In genomic region chr18:47883771-47884413, GRCh38 we compare ENCODE assay signal across 9 cellular contexts. TPM values are rescaled to one million over a fixed set of nuclear protein-coding genes. Genes with fewer than 3 reads are reported as not detected.
DNase-seq lines count a peak whose midpoint lies in the region; ATAC-seq, FAIRE-seq and TF ChIP-seq lines count a peak whose summit lies in the region.
"Had no signal": no experiment of that assay in that cellular context is flagged by ENCODE, and none has a peak within 500 bp of the region (broad histone marks: within the 10 kb centered on the region; RNA-seq: fewer than 3 reads in every experiment).

No MANE protein-coding gene starts in this region.

- 65 to 72% (median 69%) methylated on average over 3 of the region's 3 CpGs for WGBS in heart left ventricle, 4 donors

- DNase-seq in heart left ventricle (peak in 2 of 5 donors; percentile 25 to 41), right atrium auricular region (ENCODE audit: low spot score) (no peak), PC-3 (peak; percentile 51), fibroblast of lung (ENCODE audit: low read depth in 2 of 2) (peak; percentile 40 to 85), DMS53 (lab: John Stamatoyannopoulos, UW) (no peak), frontal cortex (ENCODE audit: low spot score in 2 of 2) (no peak)
- DNase-seq in stimulated activated CD8-positive, alpha-beta memory T cell treated with anti-CD3 and anti-CD28 coated beads, Interleukin-4, amount 100 ng/mL, for 24 hours (ENCODE audit: low read depth) = peak; percentile 6
- DNase-seq: GOT3 had no signal

- peaks cover 0 to 53% (median 28%) of the 10 kb centered on the region in 9 donors for H3K36me3 ChIP-seq in heart left ventricle
- H3K36me3 ChIP-seq in right atrium auricular region = peaks cover 6% of the 10 kb centered on the region
- no peaks in the 10 kb centered on the region for H3K36me3 ChIP-seq in PC-3 (ENCODE audit: low read depth, low read length)
- no peaks in the 10 kb centered on the region for H3K36me3 ChIP-seq in fibroblast of lung (ENCODE audit: control insufficient read depth, insufficient read depth, low read length)

- H2AFZ ChIP-seq in PC-3 (ENCODE audit: low read length) = no peak overlapping the region
- no peak overlapping the region for H2AFZ ChIP-seq in fibroblast of lung (ENCODE audit: low read length)

- POLR2A ChIA-PET in PC-3 (lab: Charles Lee; ENCODE audit: unreplicated experiment) = no interaction called here

- TF ChIP-seq CTCF in heart left ventricle (IDR thresholded peaks at IDR 0.05) (no peak), right atrium auricular region (IDR thresholded peaks at IDR 0.05) (no peak), PC-3 (conservative IDR thresholded peaks at IDR 0.05; ENCODE audit: low read depth, low read length) (no peak), fibroblast of lung (conservative IDR thresholded peaks at IDR 0.05 in 1 of 2, IDR thresholded peaks at IDR 0.05 in 1 of 2; ENCODE audit: low read depth in 1 of 2, low read length in 2 of 2) (no peak)

- CTCF ChIA-PET in PC-3 (lab: Charles Lee) = no interaction called here

- no TSS peak for BruUV-seq in PC-3 (replicated peaks; lab: Mats Ljungman, UMichigan)

- H3K9me3 ChIP-seq in heart left ventricle (no peaks in the 10 kb centered on the region), right atrium auricular region (no peaks in the 10 kb centered on the region), PC-3 (ENCODE audit: low read length) (no peaks in the 10 kb centered on the region), fibroblast of lung (ENCODE audit: control insufficient read depth, insufficient read depth, low read depth, low read length) (no peaks in the 10 kb centered on the region)

- H3K27me3 ChIP-seq in heart left ventricle = no peaks in the 10 kb centered on the region
- no peaks in the 10 kb centered on the region for H3K27me3 ChIP-seq in right atrium auricular region
- no peaks in the 10 kb centered on the region for H3K27me3 ChIP-seq in PC-3 (ENCODE audit: low read length)
- no peaks in the 10 kb centered on the region for H3K27me3 ChIP-seq in fibroblast of lung (ENCODE audit: control insufficient read depth, insufficient read depth, low read length)

- H3K4me3 ChIP-seq in heart left ventricle (no peak overlapping the region), right atrium auricular region (no peak overlapping the region), PC-3 (ENCODE audit: low read length) (no peak overlapping the region), fibroblast of lung (replicated peaks in 1 of 4; ENCODE audit: control extremely low read depth in 1 of 4, insufficient read depth in 1 of 4, low read depth in 3 of 4, low read length in 4 of 4) (no peak overlapping the region)

- H3K9ac ChIP-seq in PC-3 (ENCODE audit: low read length) (peak overlapping the region; percentile 47), fibroblast of lung (ENCODE audit: insufficient read depth, low read length) (no peak overlapping the region)

- H3K4me1 ChIP-seq in heart left ventricle (peaks cover 0 to 16% (median 0%) of the 10 kb centered on the region in 12 donors), right atrium auricular region (peaks cover 0 to 11% of the 10 kb centered on the region in 2 donors), PC-3 (ENCODE audit: insufficient read depth, low read length) (peaks cover 37% of the 10 kb centered on the region), fibroblast of lung (ENCODE audit: control insufficient read depth, extremely low read depth, insufficient read depth, low read length) (peaks cover 7% of the 10 kb centered on the region)

- FAIRE-seq in frontal cortex (lab: Jason Lieb, UNC) = no peak

- H3K27ac ChIP-seq in heart left ventricle (no peak overlapping the region), right atrium auricular region (no peak overlapping the region), PC-3 (ENCODE audit: low read length) (peak overlapping the region; percentile 89), fibroblast of lung (ENCODE audit: insufficient read depth, low read length) (no peak overlapping the region)

- H4K20me1 ChIP-seq in PC-3 (ENCODE audit: low read length) (no peaks in the 10 kb centered on the region), fibroblast of lung (ENCODE audit: control insufficient read depth, extremely low read depth, insufficient read depth, low read length) (no peaks in the 10 kb centered on the region)

- intact Hi-C loops in heart left ventricle (cut with DNase I) (no loop called here), PC-3 (cut with micrococcal nuclease) (loop anchor here (5.0 kb wide), 1 partner anchor 33 kb away; no protein-coding TSS in a partner anchor)

- H3K4me2 ChIP-seq in PC-3 (ENCODE audit: low read length) (0 out of 2 replicates have a peak overlapping the region, but pooled peaks have one; percentile 41), fibroblast of lung (ENCODE audit: extremely low read depth, insufficient read depth, low read length) (no peak overlapping the region)

- ATAC-seq in heart left ventricle (peak in 3 of 4 donors; percentile 46 to 55 (median 48)), PC-3 (peak; percentile 12), HG02884 (IDR thresholded peaks at IDR 0.05; ENCODE audit: unreplicated experiment) (no peak)

- no peak for TF ChIP-seq POLR2A in heart left ventricle (IDR thresholded peaks at IDR 0.05)

- H3F3A ChIP-seq in PC-3 (ENCODE audit: low read length, unreplicated experiment) = no peaks in the 10 kb centered on the region

- H3K9me2 ChIP-seq in PC-3 (replicated peaks; ENCODE audit: low read length) = no peaks in the 10 kb centered on the region

- H3K79me2 ChIP-seq in PC-3 (ENCODE audit: low read length) = 0 out of 2 replicates have a peak, but pooled peaks cover 9% of the 10 kb centered on the region
- peaks cover 4% of the 10 kb centered on the region for H3K79me2 ChIP-seq in fibroblast of lung (ENCODE audit: control insufficient read depth, insufficient read depth, low read length)

RNA-seq across cellular contexts. Expression of gene SMAD2, which starts 46.6 kb away (rescaled TPM):
- total RNA-seq in heart left ventricle (100 to 1,000 TPM in 3 of 9 donors, 10 to 100 TPM in 6; 58.4 to 113 (median 90.7) TPM), right atrium auricular region (10 to 100 TPM; 54.8 to 81.1 TPM), PC-3 (2014; rRNA removed) (25.5 and 30.3 TPM in 2 replicates), fibroblast of lung (31.3 and 76.0 TPM in 2 replicates), frontal cortex (45.2 TPM)
- polyA plus RNA-seq in heart left ventricle (10 to 100 TPM; 13.8 to 40.9 TPM), fibroblast of lung (88.6 and 111 TPM in 2 replicates)
- polyA plus RNA-seq in fibroblast of lung (2012) = 61.0 and 75.8 TPM in 2 replicates
- polyA minus RNA-seq in fibroblast of lung (ENCODE audit: low replicate concordance) = 22.7 and 28.6 TPM in 2 replicates

Comparison
In these comparisons a context has a peak if more than half of its experiments do, and no peak if none do; other contexts are left out.
1. DNase-seq: peak in PC-3 (single experiment), fibroblast of lung (2 of 2) and stimulated activated CD8-positive, alpha-beta memory T cell treated with anti-CD3 and anti-CD28 coated beads, Interleukin-4, amount 100 ng/mL, for 24 hours (single experiment); none in right atrium auricular region (single experiment), DMS53 (single experiment) and frontal cortex (0 of 2).